25 cellular contexts compared by ENCODE assay signal in genomic region chr4:144501231-144501780, GRCh38.
A peak's percentile ranks its signal among the peaks of the same experiment; 100 is the strongest.
DNase-seq lines count a peak whose midpoint lies in the region; ATAC-seq, FAIRE-seq and TF ChIP-seq lines count a peak whose summit lies in the region.
"Had no signal": no experiment of that assay in that cellular context is flagged by ENCODE, and none has a peak within 500 bp of the region (broad histone marks: within the 10 kb centered on the region; RNA-seq: fewer than 3 reads in every experiment).

No MANE protein-coding gene starts in this region.

- intact Hi-C loops in mammary epithelial cell (cut with micrococcal nuclease) = no loop called here
- intact Hi-C loops in breast epithelium (cut with DNase I; ENCODE audit: low total_unique reads) = no loop called here
- intact Hi-C loops in K562 (cut with micrococcal nuclease) = no loop called here
- intact Hi-C loops in left cardiac atrium (cut with DNase I) = no loop called here

- H3K9me1 ChIP-seq in K562 (ENCODE audit: control insufficient read depth, insufficient read depth, low read length) = no peaks in the 10 kb centered on the region

- 89% methylated on average over 1 of the region's 1 CpG for WGBS in mammary epithelial cell (ENCODE audit: low coverage, missing lambda C conversion rate)
- 0% methylated on average over 1 of the region's 1 CpG for WGBS in K562 (ENCODE audit: insufficient coverage, low coverage, missing lambda C conversion rate)

- in situ Hi-C loops in mammary epithelial cell (cut with MboI; ENCODE audit: low sequenced_read_pairs in 2 of 2) (no loop called here), K562 (cut with MboI) (no loop called here)

- H3K9ac ChIP-seq in mammary epithelial cell (ENCODE audit: insufficient read depth, low read length) (no peak overlapping the region), K562 (ENCODE audit: insufficient read depth in 1 of 2, low read depth in 2 of 2, low read length in 2 of 2) (no peak overlapping the region)

- TF ChIP-seq POLR2A in breast epithelium (IDR thresholded peaks at IDR 0.05) = no peak
- TF ChIP-seq POLR2A in K562 (conservative IDR thresholded peaks at IDR 0.05) = no peak

- H3K36me3 ChIP-seq in mammary epithelial cell (ENCODE audit: insufficient read depth, low read length) (no peaks in the 10 kb centered on the region), breast epithelium (no peaks in the 10 kb centered on the region), K562 (ENCODE audit: control insufficient read depth, insufficient read depth, low read length) (no peaks in the 10 kb centered on the region)

- H3K4me2 ChIP-seq in mammary epithelial cell (ENCODE audit: insufficient read depth, low read depth, low read length) (no peak overlapping the region), K562 (ENCODE audit: insufficient read depth, low read length) (no peak overlapping the region)

- H3K4me1 ChIP-seq in mammary epithelial cell (ENCODE audit: insufficient read depth, low read length) (no peaks in the 10 kb centered on the region), breast epithelium (no peaks in the 10 kb centered on the region), K562 (replicated peaks in 1 of 2; ENCODE audit: control insufficient read depth in 2 of 2, insufficient read depth in 2 of 2, low read length in 2 of 2) (no peaks in the 10 kb centered on the region)

- H3K4me3 ChIP-seq in mammary epithelial cell (replicated peaks in 1 of 3; ENCODE audit: insufficient read depth in 1 of 3, low read depth in 2 of 3, low read length in 3 of 3) (no peak overlapping the region), breast epithelium (no peak overlapping the region), K562 (no peak overlapping the region)

- H3K79me2 ChIP-seq in mammary epithelial cell (ENCODE audit: insufficient read depth, low read length) (no peaks in the 10 kb centered on the region), K562 (ENCODE audit: control insufficient read depth, insufficient read depth, low read length) (no peaks in the 10 kb centered on the region)

- BruUV-seq in mammary epithelial cell (replicated peaks; lab: Mats Ljungman, UMichigan) (no TSS peak), K562 (replicated peaks; lab: Mats Ljungman, UMichigan) (no TSS peak)

- TF ChIP-seq EP300 in K562 (IDR thresholded peaks at IDR 0.05; ENCODE audit: low read length) = no peak

- FAIRE-seq in K562 (lab: Jason Lieb, UNC) = peak; percentile 6
- FAIRE-seq: D721Med, H1, HTR-8/SVneo had no signal

- CTCF ChIA-PET in mammary epithelial cell (lab: Charles Lee; ENCODE audit: low non-redundant PET) (no interaction called here), K562 (lab: Yijun Ruan, JAX; ENCODE audit: low intra/inter-chr PET ratio) (no interaction called here)

- no peak for ATAC-seq in K562
- ATAC-seq in GM21360 (IDR thresholded peaks at IDR 0.05; ENCODE audit: unreplicated experiment) = no peak
- ATAC-seq in left cardiac atrium = no peak
- ATAC-seq: HCT116, SK-N-SH treated with all-trans-retinoic acid at 6 μM for 48 hours had no signal

- H3K27ac ChIP-seq in mammary epithelial cell (ENCODE audit: insufficient read depth, low read depth, low read length) (no peak overlapping the region), breast epithelium (no peak overlapping the region), K562 (ENCODE audit: extremely low read depth, low read depth, low read length) (no peak overlapping the region)
- H3K27ac ChIP-seq: C4-2B, RWPE1 had no signal

- no peaks in the 10 kb centered on the region for H3K9me3 ChIP-seq in mammary epithelial cell (replicated peaks; ENCODE audit: insufficient read depth, low read length)
- no peaks in the 10 kb centered on the region for H3K9me3 ChIP-seq in breast epithelium
- H3K9me3 ChIP-seq in K562 (replicated peaks; ENCODE audit: control insufficient read depth, insufficient read depth, low read depth, low read length) = no peaks in the 10 kb centered on the region

- POLR2A ChIA-PET in K562 (lab: Yijun Ruan, JAX) = no interaction called here

- no peak for TF ChIP-seq CTCF in mammary epithelial cell (conservative IDR thresholded peaks at IDR 0.05 in 1 of 2, IDR thresholded peaks at IDR 0.05 in 1 of 2; ENCODE audit: extremely low read depth in 1 of 2, insufficient read depth in 1 of 2, low read depth in 1 of 2, low read length in 2 of 2)
- TF ChIP-seq CTCF in breast epithelium (IDR thresholded peaks at IDR 0.05) = no peak
- no peak for TF ChIP-seq CTCF in K562 (IDR thresholded peaks at IDR 0.05 in 2 of 3, conservative IDR thresholded peaks at IDR 0.05 in 1 of 3; ENCODE audit: insufficient read depth in 2 of 3, low read depth in 1 of 3, low read length in 3 of 3)

- peak; percentile 25 for DNase-seq in mammary epithelial cell
- DNase-seq in breast epithelium (ENCODE audit: low spot score in 2 of 2) = no peak
- DNase-seq in K562 (ENCODE audit: extremely low read depth in 1 of 4, low spot score in 3 of 4) = no peak
- DNase-seq in foreskin melanocyte = peak; percentile 92
- DNase-seq in MV-4-11 (lab: John Stamatoyannopoulos, UW) = no peak
- no peak for DNase-seq in left cardiac atrium
- DNase-seq: 8988T; CD8-positive, alpha-beta memory T cell; DMS53; GDM1; NCI-H1417; NCI-H1694 treated with DMSO at 0.1 percent for 48 hours; NCI-H2081 treated with DMSO at 0.1 percent for 48 hours; NCI-H2171 treated with DMSO at 0.1 percent for 48 hours; NCI-H524 treated with DMSO at 0.1 percent for 48 hours; NCI-H82; SHP77 treated with DMSO at 0.1 percent for 48 hours had no signal

- no peak for TF ChIP-seq RAD21 in K562 (CRISPR knock-in tag; conservative IDR thresholded peaks at IDR 0.05 in 1 of 2, IDR thresholded peaks at IDR 0.05 in 1 of 2)

- dilution Hi-C loops in mammary epithelial cell (cut with HindIII; ENCODE audit: low sequenced_read_pairs) = no loop called here

- no peaks in the 10 kb centered on the region for H4K20me1 ChIP-seq in mammary epithelial cell (ENCODE audit: insufficient read depth, low read length)
- H4K20me1 ChIP-seq in K562 (replicated peaks; ENCODE audit: control insufficient read depth, insufficient read depth, low read length) = no peaks in the 10 kb centered on the region

- no peaks in the 10 kb centered on the region for H3K27me3 ChIP-seq in mammary epithelial cell (ENCODE audit: insufficient read depth, low read length)
- H3K27me3 ChIP-seq in breast epithelium = no peaks in the 10 kb centered on the region
- H3K27me3 ChIP-seq in K562 (ENCODE audit: control insufficient read depth in 2 of 2, insufficient read depth in 2 of 2, low read length in 2 of 2) = no peaks in the 10 kb centered on the region

- no peak overlapping the region for H2AFZ ChIP-seq in mammary epithelial cell (ENCODE audit: low read depth, low read length)
- no peak overlapping the region for H2AFZ ChIP-seq in K562 (ENCODE audit: low read depth, low read length)

TF ChIP-seq in K562, 482 proteins besides CTCF, POLR2A, EP300 and RAD21 (continues in another document):
- TF ChIP-seq NR1H2 (CRISPR knock-in tag; IDR thresholded peaks at IDR 0.05) (no peak), AFF1 (IDR thresholded peaks at IDR 0.05; ENCODE audit: low read depth in 1 of 2, partially characterized antibody in 2 of 2) (no peak)

Comparison
In these comparisons a context has a peak if more than half of its experiments do, and no peak if none do; other contexts are left out.
1. DNase-seq: peak in mammary epithelial cell (single experiment) and foreskin melanocyte (single experiment); none in breast epithelium (0 of 2), K562 (0 of 4), MV-4-11 (single experiment) and left cardiac atrium (single experiment).